ENCODE assay signal across 23 cellular contexts in the genomic region with DNA sequence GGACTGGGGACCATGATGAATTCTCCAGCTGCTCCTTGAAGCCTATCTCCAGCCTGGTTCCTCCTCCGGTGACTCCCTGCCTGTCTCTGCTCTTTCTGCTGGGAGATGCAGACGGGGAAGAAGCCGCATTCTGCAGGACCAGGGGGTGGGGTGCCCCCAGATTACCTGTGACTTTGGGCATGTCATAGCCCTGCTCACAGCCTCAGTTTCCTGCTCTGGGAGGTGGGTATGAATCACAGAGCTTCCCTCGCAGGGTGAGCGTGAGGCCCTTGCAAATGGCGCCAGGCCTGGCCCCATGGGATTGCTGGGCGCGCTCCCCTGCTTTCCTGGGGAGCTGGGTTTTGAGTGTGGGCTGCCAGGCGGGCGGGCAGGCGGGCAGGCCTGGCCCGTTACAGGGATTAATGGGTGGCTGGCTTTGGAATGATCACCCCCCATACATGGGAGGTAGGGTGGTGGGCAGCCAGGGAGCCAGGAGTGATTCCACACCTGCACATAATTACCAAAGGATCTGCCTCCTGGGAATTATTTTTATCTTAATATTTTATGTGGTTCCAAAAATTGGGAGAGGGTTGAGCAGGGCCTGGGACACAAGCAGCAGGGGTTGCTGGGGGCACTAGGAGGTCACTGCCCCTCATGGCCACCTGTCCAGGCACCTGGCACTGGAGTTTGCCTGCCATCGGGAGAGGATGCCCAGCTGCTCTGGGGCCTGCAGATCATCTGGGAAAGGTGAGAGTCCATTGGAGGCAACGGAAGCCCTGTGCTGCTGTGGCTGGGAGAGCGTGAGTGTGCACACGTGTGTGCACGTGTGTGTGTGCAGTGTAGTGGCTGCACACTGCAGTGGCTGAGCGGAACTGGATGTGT.
A peak's percentile ranks its signal among the peaks of the same experiment; 100 is the strongest.
DNase-seq lines count a peak whose midpoint lies in the region; ATAC-seq and TF ChIP-seq lines count a peak whose summit lies in the region.
"Had no signal": no experiment of that assay in that cellular context is flagged by ENCODE, and none has a peak within 500 bp of the region (broad histone marks: within the 10 kb centered on the region; RNA-seq: fewer than 3 reads in every experiment).

No MANE protein-coding gene starts in this region.

- in situ Hi-C loops in GM13976 (cut with MboI; ENCODE audit: low sequenced_read_pairs, unreplicated experiment) = no loop called here

- H3K27ac ChIP-seq in right atrium auricular region (no peak overlapping the region), osteoblast (ENCODE audit: low read depth, low read length) (no peak overlapping the region)

- no peaks in the 10 kb centered on the region for H3K79me2 ChIP-seq in osteoblast (ENCODE audit: insufficient read depth, low read length)

- DNase-seq in cardiac septum (ENCODE audit: low spot score) = peak; percentile 36
- no peak for DNase-seq in right atrium auricular region (ENCODE audit: low spot score)
- peak; percentile 32 for DNase-seq in islet precursor cell
- DNase-seq in osteoblast (ENCODE audit: insufficient read length, low spot score, missing footprints) = peak; percentile 55
- DNase-seq in GM13976 (ENCODE audit: low spot score) = no peak
- DNase-seq in NCI-H2171 (lab: John Stamatoyannopoulos, UW) = no peak
- no peak for DNase-seq in SIG-M5 (lab: John Stamatoyannopoulos, UW)
- DNase-seq: 8988T, ACHN, BE2C, Calu3, DND-41, Karpas-422, MV-4-11, NCI-H1105 treated with DMSO at 0.1 percent for 48 hours, NCI-H146, NCI-H1930, NCI-H2107, NCI-H69, Right ventricle myocardium superior, RPMI8226 had no signal

- no peak overlapping the region for H3K4me2 ChIP-seq in osteoblast (ENCODE audit: insufficient read depth, low read length)

- no peaks in the 10 kb centered on the region for H3K4me1 ChIP-seq in right atrium auricular region
- no peaks in the 10 kb centered on the region for H3K4me1 ChIP-seq in osteoblast (ENCODE audit: insufficient read depth, low read length)
- H3K4me1 ChIP-seq: BE2C had no signal

- no peaks in the 10 kb centered on the region for H3K9me3 ChIP-seq in right atrium auricular region
- no peaks in the 10 kb centered on the region for H3K9me3 ChIP-seq in osteoblast (ENCODE audit: low read depth, low read length)
- H3K9me3 ChIP-seq: BE2C had no signal

- H4K20me1 ChIP-seq in osteoblast (ENCODE audit: insufficient read depth, low read length) = no peaks in the 10 kb centered on the region

- H3K4me3 ChIP-seq in right atrium auricular region = no peak overlapping the region
- H3K4me3 ChIP-seq in osteoblast (ENCODE audit: insufficient read depth, low read length) = no peak overlapping the region

- no peaks in the 10 kb centered on the region for H3K27me3 ChIP-seq in right atrium auricular region
- H3K27me3 ChIP-seq in osteoblast (ENCODE audit: insufficient read depth, low read length) = no peaks in the 10 kb centered on the region
- H3K27me3 ChIP-seq: BE2C had no signal

- H3K36me3 ChIP-seq in right atrium auricular region = no peaks in the 10 kb centered on the region
- no peaks in the 10 kb centered on the region for H3K36me3 ChIP-seq in osteoblast (ENCODE audit: insufficient read depth, low read length)
- H3K36me3 ChIP-seq: BE2C had no signal

- no peak overlapping the region for H2AFZ ChIP-seq in osteoblast (ENCODE audit: low read length)

- no peak for ATAC-seq in HG03135 (IDR thresholded peaks at IDR 0.05; ENCODE audit: unreplicated experiment)
- ATAC-seq: HepG2 had no signal

- TF ChIP-seq CTCF in right atrium auricular region (IDR thresholded peaks at IDR 0.05) (no peak), osteoblast (IDR thresholded peaks at IDR 0.05; ENCODE audit: extremely low read depth, low read depth, low read length) (no peak), GM13976 (IDR thresholded peaks at IDR 0.05; ENCODE audit: borderline replicate concordance, control extremely low read depth, extremely low read depth, insufficient read depth, missing control alignments) (no peak)

- intact Hi-C loops in cardiac septum (cut with DNase I) = no loop called here

Comparison
In these comparisons a context has a peak if more than half of its experiments do, and no peak if none do; other contexts are left out.
1. DNase-seq: peak in cardiac septum (single experiment), islet precursor cell (single experiment) and osteoblast (single experiment); none in right atrium auricular region (single experiment), GM13976 (single experiment), NCI-H2171 (single experiment) and SIG-M5 (single experiment).